ENCODE assay signal across 26 cellular contexts in genomic region chr20:48461351-48461750, GRCh38.
"Had no signal": no experiment of that assay in that cellular context is flagged by ENCODE, and none has a peak within 500 bp of the region (broad histone marks: within the 10 kb centered on the region; RNA-seq: fewer than 3 reads in every experiment).

No MANE protein-coding gene starts in this region.

- H3K36me3 Mint-ChIP-seq: activated naive CD4-positive, alpha-beta T cell treated with anti-CD3 and anti-CD28 coated beads, Interleukin-2, amount 50 U/mL, for 72 hours; naive thymus-derived CD4-positive, alpha-beta T cell had no signal

- DNase-seq: activated CD4-positive, alpha-beta T cell treated with anti-CD3 and anti-CD28 coated beads for 4 hours; activated CD4-positive, alpha-beta T cell treated with anti-CD3 and anti-CD28 coated beads, Interleukin-2, amount 50 U/mL, for 4 hours; activated naive CD4-positive, alpha-beta T cell; activated T-cell treated with anti-CD3 and anti-CD28 coated beads for 4 hours; activated T-cell treated with anti-CD3 and anti-CD28 coated beads, Interleukin-2, amount 50 U/mL, for 72 hours; central memory CD4-positive, alpha-beta T cell; endodermal cell; foreskin keratinocyte; heart right ventricle; left colon; mammary epithelial cell; midbrain; naive thymus-derived CD4-positive, alpha-beta T cell; occipital lobe; right lobe of liver; stimulated activated CD4-positive, alpha-beta T cell treated with anti-CD3 and anti-CD28 coated beads, Interleukin-2, amount 100 ng/mL, for 48 hours; stimulated activated naive CD8-positive, alpha-beta T cell treated with anti-CD3 and anti-CD28 coated beads, Interleukin-15, Interleukin-2, amounts not matched to agents 100 U/mL and 50 U/mL, for 24 hours; T-helper 9 cell; testis; upper lobe of left lung had no signal

- H3K27me3 ChIP-seq: right lobe of liver, testis, upper lobe of left lung had no signal

- H3K9me3 ChIP-seq: breast epithelium, heart right ventricle, right lobe of liver, testis, upper lobe of left lung had no signal

- H3K4me1 ChIP-seq: breast epithelium, foreskin keratinocyte, heart right ventricle, right lobe of liver, testis, upper lobe of left lung had no signal

- ATAC-seq: activated naive CD4-positive, alpha-beta T cell treated with anti-CD3 and anti-CD28 coated beads, Interleukin-2, amount 50 U/mL, for 72 hours; activated T-cell treated with anti-CD3 and anti-CD28 coated beads, Interleukin-2, amount 50 U/mL, for 72 hours; esophagus mucosa; foreskin keratinocyte; heart right ventricle; left colon; naive thymus-derived CD4-positive, alpha-beta T cell; right lobe of liver; stimulated activated naive CD8-positive, alpha-beta T cell treated with anti-CD3 and anti-CD28 coated beads, Interleukin-15, Interleukin-2, amounts not matched to agents 100 U/mL and 50 U/mL, for 24 hours had no signal

- H3K4me3 Mint-ChIP-seq: activated T-cell treated with anti-CD3 and anti-CD28 coated beads, Interleukin-2, amount 50 U/mL, for 72 hours; endodermal cell; naive thymus-derived CD4-positive, alpha-beta T cell; neural crest cell; T-helper 1 cell treated with Interleukin-12 subunit alpha and Interleukin-12 subunit beta and Interleukin-4 antibody, amounts not matched to agents 30 μg/mL and 1 μg/mL, for 36 hours had no signal

- H3K27ac ChIP-seq: breast epithelium, foreskin keratinocyte, heart right ventricle, right lobe of liver, testis, upper lobe of left lung, VCaP had no signal

- H3K27ac Mint-ChIP-seq: activated naive CD4-positive, alpha-beta T cell treated with anti-CD3 and anti-CD28 coated beads, Interleukin-2, amount 50 U/mL, for 72 hours; activated T-cell treated with anti-CD3 and anti-CD28 coated beads, Interleukin-2, amount 50 U/mL, for 72 hours; endodermal cell; naive thymus-derived CD4-positive, alpha-beta T cell; T-helper 1 cell treated with Interleukin-12 subunit alpha and Interleukin-12 subunit beta and Interleukin-4 antibody, amounts not matched to agents 30 μg/mL and 1 μg/mL, for 36 hours had no signal

- H3K4me3 ChIP-seq: breast epithelium, heart right ventricle, right lobe of liver, testis, upper lobe of left lung had no signal

- H3K36me3 ChIP-seq: breast epithelium, heart right ventricle, right lobe of liver, upper lobe of left lung had no signal

- H3K9me3 Mint-ChIP-seq: activated naive CD4-positive, alpha-beta T cell treated with anti-CD3 and anti-CD28 coated beads, Interleukin-2, amount 50 U/mL, for 72 hours; activated T-cell treated with anti-CD3 and anti-CD28 coated beads, Interleukin-2, amount 50 U/mL, for 72 hours; endodermal cell; T-helper 1 cell treated with Interleukin-12 subunit alpha and Interleukin-12 subunit beta and Interleukin-4 antibody, amounts not matched to agents 30 μg/mL and 1 μg/mL, for 36 hours had no signal
